Comparison of ENCODE assay signal across 1 cellular context in the genomic region with DNA sequence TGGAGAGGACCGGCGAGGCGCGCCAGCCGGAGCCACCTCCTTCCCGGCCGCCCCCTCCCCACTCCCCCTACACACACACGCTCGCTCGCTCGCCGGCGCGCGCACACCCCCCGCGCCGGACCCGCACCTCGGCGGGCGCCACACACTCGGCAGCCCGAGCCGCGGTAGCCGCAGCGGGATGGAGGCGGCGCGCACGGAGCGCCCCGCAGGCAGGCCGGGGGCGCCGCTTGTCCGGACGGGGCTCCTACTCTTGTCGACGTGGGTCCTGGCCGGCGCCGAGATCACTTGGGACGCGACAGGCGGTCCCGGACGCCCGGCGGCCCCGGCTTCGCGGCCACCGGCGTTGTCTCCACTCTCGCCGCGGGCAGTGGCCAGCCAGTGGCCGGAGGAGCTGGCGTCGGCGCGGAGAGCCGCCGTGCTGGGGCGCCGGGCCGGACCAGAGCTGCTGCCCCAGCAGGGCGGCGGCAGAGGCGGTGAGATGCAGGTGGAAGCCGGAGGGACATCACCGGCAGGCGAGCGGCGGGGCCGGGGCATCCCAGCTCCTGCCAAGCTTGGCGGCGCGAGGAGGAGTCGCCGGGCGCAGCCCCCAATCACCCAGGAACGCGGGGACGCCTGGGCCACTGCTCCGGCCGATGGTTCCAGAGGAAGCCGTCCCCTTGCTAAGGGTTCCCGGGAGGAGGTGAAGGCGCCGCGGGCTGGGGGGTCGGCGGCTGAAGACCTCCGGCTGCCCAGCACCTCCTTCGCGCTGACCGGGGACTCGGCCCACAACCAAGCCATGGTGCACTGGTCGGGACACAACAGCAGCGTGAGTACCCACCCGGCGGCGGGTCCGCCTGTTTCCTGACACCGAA.
TF ChIP-seq lines count a peak whose summit lies in the region.

SORCS3 (plus strand) TSS at position 141 of the 851 bp plus-strand sequence.

TF ChIP-seq in SK-N-SH, 30 proteins besides CTCF, POLR2A, EP300 and RAD21 (continued from another document):
- TF ChIP-seq USF2 (IDR thresholded peaks at IDR 0.05; ENCODE audit: borderline replicate concordance, low read depth, low read length) (no peak), GABPA (IDR thresholded peaks at IDR 0.05; ENCODE audit: low read depth) (no peak), JUND (IDR thresholded peaks at IDR 0.05) (no peak), CHD2 (IDR thresholded peaks at IDR 0.05; ENCODE audit: low read length, partially characterized antibody) (no peak), YY1 (IDR thresholded peaks at IDR 0.05; ENCODE audit: low read depth) (no peak)
